In the genomic region with DNA sequence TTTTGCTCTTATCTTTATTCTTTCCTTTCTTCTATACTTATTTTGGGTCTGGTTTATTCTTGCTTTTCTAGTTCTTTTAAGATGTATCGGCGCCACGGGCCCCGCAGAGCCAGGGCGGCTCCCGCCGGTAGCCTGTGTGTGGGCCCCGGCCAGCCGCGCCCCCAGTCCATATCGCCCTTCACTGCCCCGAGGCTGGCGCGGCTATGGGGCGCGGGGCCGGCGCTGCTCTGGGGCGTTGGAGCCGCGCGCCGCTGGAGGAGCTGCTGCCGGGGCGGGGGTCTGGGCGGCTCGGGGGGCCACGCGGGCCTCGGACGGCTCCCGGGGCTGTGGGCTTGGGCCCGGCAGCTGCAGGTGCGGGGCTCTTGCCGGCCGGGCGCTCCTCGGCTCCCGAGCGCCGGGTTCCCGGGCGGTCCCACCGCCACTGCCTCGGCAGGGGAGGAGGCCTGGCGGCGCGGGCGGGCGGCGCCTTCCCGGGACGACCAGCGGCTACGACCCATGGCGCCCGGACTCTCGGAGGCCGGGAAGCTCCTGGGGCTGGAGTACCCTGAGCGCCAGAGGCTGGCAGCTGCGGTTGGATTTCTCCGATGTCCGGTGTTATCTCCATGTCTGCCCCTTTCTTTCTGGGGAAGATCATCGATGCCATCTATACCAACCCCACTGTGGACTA, we compare ENCODE assay signal across 14 cellular contexts. TPM values are rescaled to one million over a fixed set of nuclear protein-coding genes. Genes with fewer than 3 reads are reported as not detected.
DNase-seq lines count a peak whose midpoint lies in the region; ATAC-seq and TF ChIP-seq lines count a peak whose summit lies in the region.
"Not testable (repeated sequence)": the region's sequence is repeated elsewhere in the genome, so short reads cannot be mapped to it uniquely, and the experiment has no call there.
"Had no signal": no experiment of that assay in that cellular context is flagged by ENCODE, and none has a peak within 500 bp of the region (broad histone marks: within the 10 kb centered on the region; RNA-seq: fewer than 3 reads in every experiment).

No MANE protein-coding gene starts in this region.

- not testable (repeated sequence) for H3K4me2 ChIP-seq in GM23338

- H3K4me3 ChIP-seq in GM23338; aorta (ENCODE audit: low read length in 2 of 2): not testable (repeated sequence)

- H4K20me1 ChIP-seq in GM23338 (replicated peaks; ENCODE audit: insufficient read depth): not testable (repeated sequence)

- not testable (repeated sequence) for H3K9me3 Mint-ChIP-seq in GM23338, WTC11, nephron progenitor cell

- CTCF ChIA-PET in WTC11 (lab: Charles Lee): not testable (repeated sequence)

- H3K27me3 Mint-ChIP-seq in GM23338 (ENCODE audit: insufficient read depth, low read depth, poor library complexity); WTC11 (ENCODE audit: low read depth); nephron progenitor cell (ENCODE audit: low read depth, poor library complexity): not testable (repeated sequence)

- H3K36me3 Mint-ChIP-seq in GM23338 (ENCODE audit: low read depth); WTC11; nephron progenitor cell (ENCODE audit: low read depth): not testable (repeated sequence)

- not testable (repeated sequence) for H3F3A ChIP-seq in GM23338 (replicated peaks; ENCODE audit: low read depth)

- H2AFZ ChIP-seq in GM23338: not testable (repeated sequence)

- not testable (repeated sequence) for DNase-seq in GM23338 (ENCODE audit: low spot score); WTC11 (ENCODE audit: low spot score); Right ventricle myocardium superior; left ventricle myocardium superior; aorta
- DNase-seq in nephron progenitor cell: peak; percentile 2

- H3K79me2 ChIP-seq in GM23338 (replicated peaks; ENCODE audit: insufficient read depth): not testable (repeated sequence)

- not testable (repeated sequence) for H3K36me3 ChIP-seq in GM23338 (ENCODE audit: insufficient read depth); aorta (ENCODE audit: control insufficient read depth in 1 of 2, insufficient read depth in 2 of 2, low read length in 1 of 2)

- not testable (repeated sequence) for H3K27ac ChIP-seq in GM23338 (ENCODE audit: low read depth); aorta (ENCODE audit: low read depth in 1 of 2, low read length in 2 of 2)

- intact Hi-C loops in Right ventricle myocardium superior (cut with DNase I); left ventricle myocardium superior (cut with micrococcal nuclease); aorta (cut with DNase I): not testable (repeated sequence)

- not testable (repeated sequence) for H3K4me3 Mint-ChIP-seq in GM23338, WTC11, nephron progenitor cell

- TF ChIP-seq CTCF in GM23338 (conservative IDR thresholded peaks at IDR 0.05; ENCODE audit: low read depth in 2 of 2); WTC11 (IDR thresholded peaks at IDR 0.05); nephron progenitor cell (IDR thresholded peaks at IDR 0.05): not testable (repeated sequence)

- POLR2A ChIA-PET in WTC11 (lab: Charles Lee): not testable (repeated sequence)

- H3K9me3 ChIP-seq in aorta (ENCODE audit: control insufficient read depth, low read length): not testable (repeated sequence)

- no CpG with 5 or more reads among the region's 64 CpGs for WGBS in aorta, 2 donors

- ATAC-seq in GM23338 (peak; percentile 96), WTC11 (peak; percentile 96), esophagus mucosa (peak; percentile 26), Right ventricle myocardium superior (ENCODE audit: poor library complexity) (peak; percentile 67), left ventricle myocardium superior (peak; percentile 48), aorta (ENCODE audit: low FRiP score) (peak; percentile 58)

- H3K9me2 ChIP-seq in GM23338 (ENCODE audit: insufficient read depth): not testable (repeated sequence)

- H3K27ac Mint-ChIP-seq in GM23338, WTC11, nephron progenitor cell: not testable (repeated sequence)

- not testable (repeated sequence) for H3K4me1 ChIP-seq in GM23338 (ENCODE audit: insufficient read depth); aorta (ENCODE audit: control insufficient read depth in 1 of 2, insufficient read depth in 2 of 2, low read length in 2 of 2)

- H3K4me1 Mint-ChIP-seq in GM23338, WTC11, nephron progenitor cell: not testable (repeated sequence)

- H3K27me3 ChIP-seq in GM23338 (ENCODE audit: insufficient read depth); aorta (ENCODE audit: control insufficient read depth in 1 of 2, insufficient read depth in 2 of 2, low read length in 1 of 2): not testable (repeated sequence)

RNA-seq across cellular contexts. Expression of a gene that starts 24.4 kb away (rescaled TPM):
- not detected in 2 replicates for total RNA-seq in GM23338 (2014; rRNA removed; shearing (Covaris generic))
- not detected in 2 replicates for polyA plus RNA-seq in GM23338 (2016; fragmentation: Nextera tagmentation; extraction: Ambion mirVana)
- not detected in 3 replicates for total RNA-seq in WTC11 (2021)
- not detected for total RNA-seq in esophagus mucosa
- total RNA-seq in Right ventricle myocardium superior: not detected
- total RNA-seq in left ventricle myocardium superior: not detected
- not detected for total RNA-seq in aorta
- not detected for polyA plus RNA-seq in aorta
- total RNA-seq: A673; Calu3; CD4-positive, alpha-beta memory T cell; Daoy; G401 had no signal
- polyA plus RNA-seq: BJ; CD4-positive, alpha-beta memory T cell had no signal

RNA-seq across cellular contexts. Expression of a gene that starts 45.0 kb away (rescaled TPM):
- not detected in 2 replicates for total RNA-seq in GM23338 (2014; rRNA removed; shearing (Covaris generic))
- polyA plus RNA-seq in GM23338 (2016; fragmentation: Nextera tagmentation; extraction: Ambion mirVana) (not detected in 2 replicates), aorta (not detected)
- total RNA-seq in WTC11 (2021) (not detected in 3 replicates), esophagus mucosa (not detected), Right ventricle myocardium superior (not detected), left ventricle myocardium superior (not detected), aorta (not detected)
- total RNA-seq: A673; Calu3; CD4-positive, alpha-beta memory T cell; Daoy; G401; HFFc6 had no signal
- polyA plus RNA-seq: BJ; CD4-positive, alpha-beta memory T cell had no signal

Comparison
In these comparisons a context has a peak if more than half of its experiments do, and no peak if none do; other contexts are left out.
1. ATAC-seq: peak in every context shown above with its lines; median percentile 96 in GM23338; 96 in WTC11; 67 in Right ventricle myocardium superior; 58 in aorta; 48 in left ventricle myocardium superior; 26 in esophagus mucosa.